ENCODE assay signal across 20 cellular contexts in the genomic region with DNA sequence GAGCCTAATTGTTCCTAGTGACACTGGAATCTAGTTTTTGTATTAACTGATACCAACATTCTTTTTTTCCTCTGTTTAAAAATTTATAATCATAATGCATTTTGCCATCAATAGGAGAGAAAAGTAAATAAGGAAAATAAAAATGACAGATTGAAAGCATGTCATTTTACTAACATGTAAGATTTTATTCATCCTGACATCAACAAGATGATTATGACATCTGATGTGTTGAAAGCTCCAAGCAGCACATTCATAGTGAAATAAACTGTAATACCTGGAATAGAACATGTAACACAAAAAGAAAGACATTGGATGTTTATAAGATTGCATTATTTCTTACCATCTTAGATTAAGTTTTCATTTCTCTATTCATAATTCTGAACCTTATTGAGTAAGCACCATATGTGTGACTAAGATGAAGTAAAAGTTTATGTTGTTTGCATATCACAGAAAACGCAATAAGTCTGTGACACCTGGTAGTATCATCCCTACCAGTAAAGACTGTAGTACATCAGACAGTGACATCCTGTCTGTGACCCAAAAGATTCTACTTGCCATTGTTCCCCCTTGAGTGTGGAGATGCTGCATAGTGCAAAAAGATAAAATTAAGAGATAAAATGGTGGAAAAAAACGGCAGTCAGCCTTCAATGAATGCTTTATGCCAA.
"Had no signal": no experiment of that assay in that cellular context is flagged by ENCODE, and none has a peak within 500 bp of the region (broad histone marks: within the 10 kb centered on the region; RNA-seq: fewer than 3 reads in every experiment).

No MANE protein-coding gene starts in this region.

- DNase-seq: activated CD4-positive, alpha-beta T cell treated with anti-CD3 and anti-CD28 coated beads, Interleukin-2, amount 50 U/mL, for 48 hours; activated naive CD4-positive, alpha-beta T cell treated with Interleukin-2 at 50 U/mL for 16 hours; effector memory CD4-positive, alpha-beta T cell; naive B cell; ovary; psoas muscle; stimulated activated CD4-positive, alpha-beta T cell treated with anti-CD3 and anti-CD28 coated beads, Interleukin-4, amount 100 ng/mL, for 24 hours; stomach; uterus; WERI-Rb-1 had no signal

- H3K27me3 ChIP-seq: breast epithelium, foreskin keratinocyte, neutrophil, ovary, right atrium auricular region, stomach, uterus had no signal

- H3K4me3 ChIP-seq: breast epithelium, lung, ovary, psoas muscle, right atrium auricular region, stomach, uterus had no signal

- H3K36me3 Mint-ChIP-seq: naive B cell had no signal

- H3K27ac ChIP-seq: breast epithelium, foreskin keratinocyte, ovary, psoas muscle, right atrium auricular region, stomach, uterus, WERI-Rb-1 had no signal

- FAIRE-seq: colon, TTC549 had no signal

- H3K27ac Mint-ChIP-seq: activated T-helper 2 cell treated with anti-CD3 and anti-CD28 coated beads, Interferon-gamma antibody, Interleukin-2, Interleukin-4, amounts not matched to agents 10 μg/mL and 5 μg/mL and 100 μg/mL, durations not matched to agents 14 hours and 24 hours and 36 hours; naive B cell had no signal

- H3K36me3 ChIP-seq: breast epithelium, neutrophil, ovary, right atrium auricular region, stomach, uterus, WERI-Rb-1 had no signal

- H3K4me1 ChIP-seq: breast epithelium, psoas muscle, uterus had no signal

- H3K4me1 Mint-ChIP-seq: central memory CD8-positive, alpha-beta T cell; naive B cell had no signal

- H3K27me3 Mint-ChIP-seq: central memory CD8-positive, alpha-beta T cell; naive B cell had no signal

- H3K4me3 Mint-ChIP-seq: central memory CD8-positive, alpha-beta T cell; naive B cell had no signal

- H3K9me3 Mint-ChIP-seq: activated T-helper 2 cell treated with anti-CD3 and anti-CD28 coated beads, Interferon-gamma antibody, Interleukin-2, Interleukin-4, amounts not matched to agents 10 μg/mL and 5 μg/mL and 100 μg/mL, durations not matched to agents 14 hours and 24 hours and 36 hours; central memory CD8-positive, alpha-beta T cell; naive B cell had no signal

- H3K9me3 ChIP-seq: breast epithelium, neutrophil, ovary, psoas muscle, right atrium auricular region, stomach, uterus had no signal

- ATAC-seq: left lobe of liver, psoas muscle had no signal
